In the genomic region with DNA sequence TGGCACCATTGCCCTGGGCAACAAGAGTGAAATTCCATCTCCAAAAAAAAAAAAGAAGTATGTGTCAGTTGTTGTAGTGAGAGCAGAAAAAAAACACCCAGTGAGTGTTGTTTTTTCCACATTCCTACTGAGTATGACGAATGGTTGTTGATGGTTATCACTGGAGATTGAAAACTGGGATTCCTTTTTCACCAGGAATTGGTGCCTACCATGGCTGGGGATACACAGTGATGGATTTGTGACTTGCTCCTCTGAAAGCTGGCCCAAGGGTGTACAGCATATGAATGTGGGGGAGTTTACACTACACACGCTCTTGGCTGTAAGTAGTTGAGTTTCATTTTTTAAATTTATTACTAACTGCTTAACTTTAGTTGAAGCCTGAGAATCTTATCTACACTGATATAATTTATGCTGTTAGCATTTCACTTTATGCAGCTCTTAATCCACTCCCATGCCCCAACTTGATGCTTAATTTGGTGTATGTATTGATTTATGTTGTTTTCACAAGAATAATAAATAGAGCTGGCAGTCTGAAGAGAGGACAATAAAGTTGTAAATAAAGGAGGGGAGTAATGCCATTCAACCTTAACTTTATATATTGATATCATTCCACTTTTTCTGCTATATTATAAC, we compare ENCODE assay signal across 22 cellular contexts. TPM values are rescaled to one million over a fixed set of nuclear protein-coding genes. Genes with fewer than 3 reads are reported as not detected.
DNase-seq lines count a peak whose midpoint lies in the region; ATAC-seq and TF ChIP-seq lines count a peak whose summit lies in the region.
"Had no signal": no experiment of that assay in that cellular context is flagged by ENCODE, and none has a peak within 500 bp of the region (broad histone marks: within the 10 kb centered on the region; RNA-seq: fewer than 3 reads in every experiment).

No MANE protein-coding gene starts in this region.

- in situ Hi-C loops in astrocyte of the spinal cord (cut with HindIII; ENCODE audit: low sequenced_read_pairs): no loop called here

- no peaks in the 10 kb centered on the region for H3K79me2 ChIP-seq in OCI-LY7 (ENCODE audit: insufficient read depth, low read depth, low read length)

- H3K4me2 ChIP-seq in OCI-LY7 (ENCODE audit: low read length): no peak overlapping the region
- H3K4me2 ChIP-seq: KMS-11 had no signal

- no TSS peak for BruUV-seq in OCI-LY7 (replicated peaks; lab: Mats Ljungman, UMichigan)

- peaks cover 7% of the 10 kb centered on the region; the same call in 1 of the 2 replicates for H3K9me3 ChIP-seq in OCI-LY7 (ENCODE audit: low read length)
- H3K9me3 ChIP-seq: mucosa of descending colon, SJCRH30 had no signal

- no peak for ATAC-seq in HG02938 (IDR thresholded peaks at IDR 0.05; ENCODE audit: unreplicated experiment)
- ATAC-seq: left cardiac atrium; mucosa of descending colon; stimulated activated effector memory CD8-positive, alpha-beta T cell treated with anti-CD3 and anti-CD28 coated beads, Interleukin-12 subunit alpha, Interleukin-12 subunit beta, amount 100 ng/mL, for 72 hours had no signal

- DNase-seq in A172 (ENCODE audit: low spot score) (peak; percentile 69), HS-27A (ENCODE audit: low read depth) (peak; percentile 71), astrocyte of the spinal cord (ENCODE audit: low read depth, low spot score) (peak; percentile 13), hepatic stellate cell (ENCODE audit: low spot score) (peak; percentile 3), mucosa of gallbladder (ENCODE audit: low spot score) (no peak), GF-D8 (lab: John Stamatoyannopoulos, UW) (no peak), OCI-LY7 (ENCODE audit: low spot score) (no peak)
- DNase-seq: activated naive CD8-positive, alpha-beta T cell treated with anti-CD3 and anti-CD28 coated beads for 36 hours; cerebellar nuclear complex; left cardiac atrium; mucosa of descending colon; NCI-H1092 treated with DMSO at 0.1 percent for 48 hours; NCI-H2107; NCI-H526 treated with DMSO at 0.1 percent for 48 hours; SJCRH30; stimulated activated CD4-positive, alpha-beta T cell treated with anti-CD3 and anti-CD28 coated beads, Interleukin-15, amount 100 ng/mL, for 24 hours had no signal

- POLR2A ChIA-PET in OCI-LY7 (lab: Charles Lee): interaction anchor here (1.0 kb wide), 1 partner anchor 41 kb away, joined by 3 read pairs; no protein-coding TSS in a partner anchor

- intact Hi-C loops in OCI-LY7 (cut with micrococcal nuclease; ENCODE audit: unreplicated experiment): loop anchor here (1.0 kb wide), 1 partner anchor 46 kb away; no protein-coding TSS in a partner anchor

- H2AFZ ChIP-seq in OCI-LY7 (ENCODE audit: low read length): no peak overlapping the region

- no peak overlapping the region for H3K4me3 ChIP-seq in astrocyte of the spinal cord (ENCODE audit: low read depth, low read length)
- H3K4me3 ChIP-seq in OCI-LY7 (ENCODE audit: low read depth, low read length, poor library complexity, severe bottlenecking): no peak overlapping the region
- H3K4me3 ChIP-seq: mucosa of descending colon, right atrium auricular region, SJCRH30, tibial nerve had no signal

- H3K4me1 ChIP-seq in OCI-LY7 (ENCODE audit: insufficient read depth, low read length, poor library complexity, severe bottlenecking): peaks cover under 1% of the 10 kb centered on the region
- H3K4me1 ChIP-seq: right atrium auricular region, tibial nerve had no signal

- CTCF ChIA-PET in OCI-LY7 (lab: Charles Lee; ENCODE audit: unreplicated experiment): no interaction called here

- no peaks in the 10 kb centered on the region for H3K9me2 ChIP-seq in OCI-LY7 (ENCODE audit: insufficient read depth, low read length)

- H3K27ac ChIP-seq in OCI-LY7 (ENCODE audit: low read depth, low read length, poor library complexity, severe bottlenecking): no peak overlapping the region
- H3K27ac ChIP-seq: KMS-11, right atrium auricular region, SJCRH30 had no signal

- no peaks in the 10 kb centered on the region for H4K20me1 ChIP-seq in OCI-LY7 (ENCODE audit: insufficient read depth, low read length)

- no peak for TF ChIP-seq CTCF in astrocyte of the spinal cord (IDR thresholded peaks at IDR 0.05; ENCODE audit: low read depth, low read length)
- TF ChIP-seq CTCF in OCI-LY7 (conservative IDR thresholded peaks at IDR 0.05; ENCODE audit: low read length): no peak

- H3K36me3 ChIP-seq in OCI-LY7 (ENCODE audit: insufficient read depth, low read length): no peaks in the 10 kb centered on the region
- H3K36me3 ChIP-seq: right atrium auricular region, SJCRH30, tibial nerve had no signal

RNA-seq across cellular contexts. Expression of gene MME, which starts 56.0 kb away (rescaled TPM):
- total RNA-seq in A172 (2014; rRNA removed; shearing (Covaris generic)): 77.8 and 134 TPM in 2 replicates
- total RNA-seq in mucosa of gallbladder (111 TPM), OCI-LY7 (2022) (84.4 and 117 TPM in 2 replicates)
- total RNA-seq in OCI-LY7 (2014; rRNA removed; shearing (Covaris generic)): 118 TPM in 2 replicates
- total RNA-seq: activated naive CD8-positive, alpha-beta T cell treated with anti-CD3 and anti-CD28 coated beads for 36 hours; activated T-helper 1 cell treated with anti-CD3 and anti-CD28 coated beads, Interleukin-12 subunit alpha, Interleukin-12 subunit beta, Interleukin-2, Interleukin-4 antibody, amounts not matched to agents 30 ng/mL and 10 ng/mL and 1 ng/mL, durations not matched to agents 14 hours and 24 hours and 36 hours had no signal

Comparison
In these comparisons a context has a peak if more than half of its experiments do, and no peak if none do; other contexts are left out.
1. DNase-seq: peak in A172 (single experiment), HS-27A (single experiment), astrocyte of the spinal cord (single experiment) and hepatic stellate cell (single experiment); none in mucosa of gallbladder (single experiment), GF-D8 (single experiment) and OCI-LY7 (single experiment).